In the genomic region with DNA sequence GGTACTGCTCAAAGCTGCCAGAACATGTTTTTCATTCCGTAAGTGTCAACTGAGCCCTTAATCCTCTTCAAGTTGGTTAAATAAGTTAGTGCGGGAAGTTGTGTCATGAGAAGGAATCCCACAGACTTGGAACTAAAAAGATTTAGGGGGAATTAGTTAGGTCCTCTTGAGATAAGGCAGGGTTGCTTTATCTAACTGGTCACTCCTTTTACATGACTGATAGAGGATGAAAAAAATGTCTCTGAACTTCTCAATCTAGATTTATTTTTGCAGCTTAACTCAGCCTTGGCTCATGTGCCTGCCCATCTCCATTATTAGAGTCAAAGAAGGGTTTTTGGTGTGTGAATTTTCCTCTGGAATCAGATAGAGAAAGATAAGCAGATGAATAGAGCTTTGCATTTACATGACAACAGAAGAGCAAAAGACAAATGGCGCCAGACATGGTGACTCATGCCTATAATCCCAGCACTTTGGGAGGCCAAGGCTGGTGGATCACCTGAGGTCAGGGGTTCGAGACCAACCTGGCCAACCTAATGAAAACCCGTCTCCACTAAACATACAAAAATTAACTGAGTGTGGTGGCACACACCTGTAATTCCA, we compare ENCODE assay signal across 32 cellular contexts.
"Had no signal": no experiment of that assay in that cellular context is flagged by ENCODE, and none has a peak within 500 bp of the region (broad histone marks: within the 10 kb centered on the region; RNA-seq: fewer than 3 reads in every experiment).

No MANE protein-coding gene starts in this region.

- H3K27ac ChIP-seq: cardiac muscle cell, coronary artery, dorsolateral prefrontal cortex, left lung, lower lobe of right lung, ovary, right atrium auricular region, spleen, suprapubic skin, tibial artery, upper lobe of right lung had no signal

- H3K36me3 ChIP-seq: cardiac muscle cell, left lung, lower lobe of right lung, ovary, right atrium auricular region, spleen, suprapubic skin, tibial artery, upper lobe of right lung had no signal

- H3K9me3 Mint-ChIP-seq: activated T-cell treated with anti-CD3 and anti-CD28 coated beads, Interleukin-2, amount 50 U/mL, for 72 hours; brain; effector memory CD8-positive, alpha-beta T cell; nephron progenitor cell; T-helper 2 cell treated with Interferon-gamma antibody and Interleukin-4, amounts not matched to agents 5 μg/mL and 100 μg/mL, for 36 hours had no signal

- H3K4me3 Mint-ChIP-seq: activated CD4-positive, alpha-beta T cell treated with anti-CD3 and anti-CD28 coated beads for 36 hours; activated CD8-positive, alpha-beta memory T cell treated with anti-CD3 and anti-CD28 coated beads, Interleukin-2, amount 10 ng/mL, durations not matched to agents 7 days and 5 days; activated CD8-positive, alpha-beta T cell treated with anti-CD3 and anti-CD28 coated beads, Interleukin-2, amount 10 ng/mL, durations not matched to agents 7 days and 5 days; activated naive CD8-positive, alpha-beta T cell; activated T-cell treated with anti-CD3 and anti-CD28 coated beads, Interleukin-2, amount 50 U/mL, for 72 hours; brain; effector memory CD8-positive, alpha-beta T cell; nephron progenitor cell; T-helper 2 cell treated with Interferon-gamma antibody and Interleukin-4, amounts not matched to agents 5 μg/mL and 100 μg/mL, for 36 hours had no signal

- H3K4me1 Mint-ChIP-seq: activated CD4-positive, alpha-beta T cell treated with anti-CD3 and anti-CD28 coated beads for 36 hours; activated CD8-positive, alpha-beta memory T cell treated with anti-CD3 and anti-CD28 coated beads, Interleukin-2, amount 10 ng/mL, durations not matched to agents 7 days and 5 days; naive B cell; nephron progenitor cell had no signal

- DNase-seq: activated CD4-positive, alpha-beta T cell treated with anti-CD3 and anti-CD28 coated beads for 36 hours; activated CD4-positive, CD25-positive, alpha-beta regulatory T cell; activated CD8-positive, alpha-beta memory T cell treated with anti-CD3 and anti-CD28 coated beads, Interleukin-2, amount 10 ng/mL, durations not matched to agents 7 days and 5 days; activated CD8-positive, alpha-beta T cell treated with anti-CD3 and anti-CD28 coated beads, Interleukin-2, amount 10 ng/mL, durations not matched to agents 7 days and 5 days; activated effector memory CD4-positive, alpha-beta T cell treated with Interleukin-2 at 50 U/mL for 16 hours; activated naive CD4-positive, alpha-beta T cell treated with Interleukin-2 at 50 U/mL for 16 hours; activated T-cell treated with anti-CD3 and anti-CD28 coated beads for 4 hours; activated T-cell treated with anti-CD3 and anti-CD28 coated beads, Interleukin-2, amount 50 U/mL, for 72 hours; aorta; dorsolateral prefrontal cortex; effector memory CD8-positive, alpha-beta T cell; foreskin fibroblast; head of caudate nucleus; left lung; lower lobe of right lung; naive B cell; nephron progenitor cell; ovary; spleen; stimulated activated naive CD4-positive, alpha-beta T cell; T-helper 1 cell; tibial artery; upper lobe of right lung had no signal

- H3K27me3 ChIP-seq: cardiac muscle cell, ovary, right atrium auricular region, spleen, suprapubic skin, tibial artery, upper lobe of right lung had no signal

- H3K4me1 ChIP-seq: left lung, lower lobe of right lung, right atrium auricular region, spleen, suprapubic skin, tibial artery, upper lobe of right lung had no signal

- H3K36me3 Mint-ChIP-seq: activated CD8-positive, alpha-beta memory T cell treated with anti-CD3 and anti-CD28 coated beads, Interleukin-2, amount 10 ng/mL, durations not matched to agents 7 days and 5 days; activated naive CD8-positive, alpha-beta T cell; brain; naive B cell had no signal

- H3K27ac Mint-ChIP-seq: activated CD4-positive, alpha-beta T cell treated with anti-CD3 and anti-CD28 coated beads for 36 hours; activated CD8-positive, alpha-beta memory T cell treated with anti-CD3 and anti-CD28 coated beads, Interleukin-2, amount 10 ng/mL, durations not matched to agents 7 days and 5 days; activated CD8-positive, alpha-beta T cell treated with anti-CD3 and anti-CD28 coated beads, Interleukin-2, amount 10 ng/mL, durations not matched to agents 7 days and 5 days; activated naive CD8-positive, alpha-beta T cell; activated T-cell treated with anti-CD3 and anti-CD28 coated beads, Interleukin-2, amount 50 U/mL, for 72 hours; effector memory CD8-positive, alpha-beta T cell; naive B cell; nephron progenitor cell; progenitor cell of endocrine pancreas; T-helper 2 cell treated with Interferon-gamma antibody and Interleukin-4, amounts not matched to agents 5 μg/mL and 100 μg/mL, for 36 hours had no signal

- H3K27me3 Mint-ChIP-seq: activated CD4-positive, alpha-beta T cell treated with anti-CD3 and anti-CD28 coated beads for 36 hours; activated CD8-positive, alpha-beta memory T cell treated with anti-CD3 and anti-CD28 coated beads, Interleukin-2, amount 10 ng/mL, durations not matched to agents 7 days and 5 days; activated naive CD8-positive, alpha-beta T cell; brain; effector memory CD8-positive, alpha-beta T cell; naive B cell; progenitor cell of endocrine pancreas had no signal

- H3K4me3 ChIP-seq: cardiac muscle cell, coronary artery, dorsolateral prefrontal cortex, left lung, lower lobe of right lung, ovary, right atrium auricular region, spleen, suprapubic skin, tibial artery, upper lobe of right lung had no signal

- FAIRE-seq: islet of Langerhans had no signal

- H3K9me3 ChIP-seq: left lung, lower lobe of right lung, ovary, right atrium auricular region, spleen, suprapubic skin, tibial artery, upper lobe of right lung had no signal
